In genomic region chr2:10036095-10036879, GRCh38 we compare ENCODE assay signal across 8 cellular contexts. TPM values are rescaled to one million over a fixed set of nuclear protein-coding genes. Genes with fewer than 3 reads are reported as not detected.
DNase-seq lines count a peak whose midpoint lies in the region; ATAC-seq, FAIRE-seq and TF ChIP-seq lines count a peak whose summit lies in the region.

No MANE protein-coding gene starts in this region.

- WGBS in right cardiac atrium: 36% methylated on average over 14 of the region's 14 CpGs

- DNase-seq in AG04449 (ENCODE audit: low read depth, low spot score) (peak; percentile 31), NCI-H69 (lab: John Stamatoyannopoulos, UW) (peak; percentile 12), astrocyte of the hippocampus (ENCODE audit: low read depth, low spot score) (peak; percentile 93), right cardiac atrium (peak; percentile 77 to 87 (median 87)), SHP77 (lab: John Stamatoyannopoulos, UW) (no peak), GM19239 (ENCODE audit: insufficient read length, low spot score) (no peak)

- H3K27ac ChIP-seq in right cardiac atrium (ENCODE audit: low read length) (peak overlapping the region; percentile 61), skeletal muscle tissue (ENCODE audit: low read depth, low read length) (peak overlapping the region; percentile 90)

- no peaks in the 10 kb centered on the region for H3K9me3 ChIP-seq in right cardiac atrium (ENCODE audit: control insufficient read depth, low read length)
- H3K9me3 ChIP-seq in skeletal muscle tissue (ENCODE audit: control insufficient read depth in 3 of 3, low read length in 3 of 3): no peaks in the 10 kb centered on the region

- H3K4me3 ChIP-seq in AG04449 (ENCODE audit: low read depth, low read length) (no peak overlapping the region), right cardiac atrium (ENCODE audit: low read length) (no peak overlapping the region), skeletal muscle tissue (ENCODE audit: low read length in 3 of 3) (peak overlapping the region in 2 of 3 donors; percentile 32 to 49)

- CTCF ChIA-PET in AG04449 (lab: Yijun Ruan, JAX): interaction anchor here (1.4 to 5.6 kb wide), 6 partner anchors 11 to 237 kb away, joined by 4 to 29 read pairs (median 12); no protein-coding TSS in a partner anchor

- H3K4me1 ChIP-seq in right cardiac atrium (ENCODE audit: control insufficient read depth, insufficient read depth, low read length): peaks cover 18% of the 10 kb centered on the region
- peaks cover 34 to 47% (median 43%) of the 10 kb centered on the region in 3 donors for H3K4me1 ChIP-seq in skeletal muscle tissue (ENCODE audit: control insufficient read depth in 3 of 3, insufficient read depth in 3 of 3, low read length in 3 of 3)

- no peaks in the 10 kb centered on the region for H3K36me3 ChIP-seq in skeletal muscle tissue (ENCODE audit: control insufficient read depth in 3 of 3, insufficient read depth in 3 of 3, low read length in 3 of 3)

- POLR2A ChIA-PET in AG04449 (lab: Yijun Ruan, JAX): no interaction called here

- peak; percentile 40 for ATAC-seq in GM18858 (IDR thresholded peaks at IDR 0.05; ENCODE audit: unreplicated experiment)
- peak; percentile 72 to 73 for ATAC-seq in right cardiac atrium

- TF ChIP-seq CTCF in AG04449 (IDR thresholded peaks at IDR 0.05; ENCODE audit: insufficient read depth, low read length, missing control alignments): peak; percentile 61

- peak overlapping the region; percentile 64 to 75 (median 72) for H3K9ac ChIP-seq in skeletal muscle tissue (ENCODE audit: low read depth in 1 of 3, low read length in 3 of 3)

- H3K27me3 ChIP-seq in right cardiac atrium (ENCODE audit: control insufficient read depth, insufficient read depth): no peaks in the 10 kb centered on the region
- no peaks in the 10 kb centered on the region for H3K27me3 ChIP-seq in skeletal muscle tissue (ENCODE audit: control insufficient read depth in 3 of 3, insufficient read depth in 3 of 3, low read length in 3 of 3)

- intact Hi-C loops in right cardiac atrium (cut with DNase I): loop anchor here in 1 of 4 donors (5.0 kb wide), 1 partner anchor 34 kb away; no protein-coding TSS in a partner anchor

- FAIRE-seq in GM19239 (lab: Jason Lieb, UNC): no peak

RNA-seq across cellular contexts. Expression of gene KLF11, which starts 7.1 kb away (rescaled TPM):
- total RNA-seq in right cardiac atrium (10 to 100 TPM; 24.0 to 42.4 (median 26.2) TPM), skeletal muscle tissue (11.5 TPM)
- 9.8 TPM for polyA plus RNA-seq in right cardiac atrium

RNA-seq across cellular contexts. Expression of gene CYS1, which starts 43.9 kb away (rescaled TPM):
- total RNA-seq in right cardiac atrium: 10 to 100 TPM in 1 of 4 donors, 1 to 10 TPM in 3; 4.9 to 13.3 (median 7.2) TPM
- polyA plus RNA-seq in right cardiac atrium: 6.7 TPM
- 4.7 TPM for total RNA-seq in skeletal muscle tissue

Comparison
In these comparisons a context has a peak if more than half of its experiments do, and no peak if none do; other contexts are left out.
1. DNase-seq: peak in AG04449 (single experiment), NCI-H69 (single experiment), astrocyte of the hippocampus (single experiment) and right cardiac atrium (3 of 3); none in SHP77 (0 of 2) and GM19239 (single experiment).
2. H3K4me3 ChIP-seq: peak in skeletal muscle tissue (2 of 3); none in AG04449 (single experiment) and right cardiac atrium (single experiment).